Comparison of ENCODE assay signal across 1 cellular context in the genomic region with DNA sequence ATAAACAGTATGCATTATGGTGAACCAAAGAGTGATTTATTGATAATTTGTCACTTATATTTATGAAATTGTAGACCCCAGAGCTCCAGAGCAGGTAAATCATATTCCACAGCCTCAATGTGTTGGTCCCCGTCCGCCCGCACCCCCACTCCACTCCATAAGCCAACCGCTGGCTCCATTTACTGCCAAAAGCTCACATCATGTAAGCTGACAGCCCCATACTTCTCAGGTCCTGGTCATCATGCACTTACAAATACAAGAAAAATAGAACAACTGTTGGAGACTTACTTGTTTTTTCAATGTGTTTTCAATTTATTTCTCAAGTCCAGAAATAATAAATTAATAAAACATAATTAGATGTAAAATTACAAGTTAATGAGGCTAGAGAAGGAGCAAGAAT.
TF ChIP-seq lines count a peak whose summit lies in the region.

No MANE protein-coding gene starts in this region.

TF ChIP-seq in SK-N-SH treated with all-trans-retinoic acid at 6 μM for 48 hours, 23 proteins besides CTCF, POLR2A, EP300 and RAD21 (continued from another document):
- TF ChIP-seq, protein P1, sequence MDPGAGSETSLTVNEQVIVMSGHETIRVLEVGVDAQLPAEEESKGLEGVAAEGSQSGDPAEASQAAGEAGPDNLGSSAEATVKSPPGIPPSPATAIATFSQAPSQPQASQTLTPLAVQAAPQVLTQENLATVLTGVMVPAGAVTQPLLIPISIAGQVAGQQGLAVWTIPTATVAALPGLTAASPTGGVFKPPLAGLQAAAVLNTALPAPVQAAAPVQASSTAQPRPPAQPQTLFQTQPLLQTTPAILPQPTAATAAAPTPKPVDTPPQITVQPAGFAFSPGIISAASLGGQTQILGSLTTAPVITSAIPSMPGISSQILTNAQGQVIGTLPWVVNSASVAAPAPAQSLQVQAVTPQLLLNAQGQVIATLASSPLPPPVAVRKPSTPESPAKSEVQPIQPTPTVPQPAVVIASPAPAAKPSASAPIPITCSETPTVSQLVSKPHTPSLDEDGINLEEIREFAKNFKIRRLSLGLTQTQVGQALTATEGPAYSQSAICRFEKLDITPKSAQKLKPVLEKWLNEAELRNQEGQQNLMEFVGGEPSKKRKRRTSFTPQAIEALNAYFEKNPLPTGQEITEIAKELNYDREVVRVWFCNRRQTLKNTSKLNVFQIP (CRISPR knock-in tag; IDR thresholded peaks at IDR 0.05; ENCODE audit: borderline replicate concordance, low read depth): no peak
- TF ChIP-seq, protein P2, sequence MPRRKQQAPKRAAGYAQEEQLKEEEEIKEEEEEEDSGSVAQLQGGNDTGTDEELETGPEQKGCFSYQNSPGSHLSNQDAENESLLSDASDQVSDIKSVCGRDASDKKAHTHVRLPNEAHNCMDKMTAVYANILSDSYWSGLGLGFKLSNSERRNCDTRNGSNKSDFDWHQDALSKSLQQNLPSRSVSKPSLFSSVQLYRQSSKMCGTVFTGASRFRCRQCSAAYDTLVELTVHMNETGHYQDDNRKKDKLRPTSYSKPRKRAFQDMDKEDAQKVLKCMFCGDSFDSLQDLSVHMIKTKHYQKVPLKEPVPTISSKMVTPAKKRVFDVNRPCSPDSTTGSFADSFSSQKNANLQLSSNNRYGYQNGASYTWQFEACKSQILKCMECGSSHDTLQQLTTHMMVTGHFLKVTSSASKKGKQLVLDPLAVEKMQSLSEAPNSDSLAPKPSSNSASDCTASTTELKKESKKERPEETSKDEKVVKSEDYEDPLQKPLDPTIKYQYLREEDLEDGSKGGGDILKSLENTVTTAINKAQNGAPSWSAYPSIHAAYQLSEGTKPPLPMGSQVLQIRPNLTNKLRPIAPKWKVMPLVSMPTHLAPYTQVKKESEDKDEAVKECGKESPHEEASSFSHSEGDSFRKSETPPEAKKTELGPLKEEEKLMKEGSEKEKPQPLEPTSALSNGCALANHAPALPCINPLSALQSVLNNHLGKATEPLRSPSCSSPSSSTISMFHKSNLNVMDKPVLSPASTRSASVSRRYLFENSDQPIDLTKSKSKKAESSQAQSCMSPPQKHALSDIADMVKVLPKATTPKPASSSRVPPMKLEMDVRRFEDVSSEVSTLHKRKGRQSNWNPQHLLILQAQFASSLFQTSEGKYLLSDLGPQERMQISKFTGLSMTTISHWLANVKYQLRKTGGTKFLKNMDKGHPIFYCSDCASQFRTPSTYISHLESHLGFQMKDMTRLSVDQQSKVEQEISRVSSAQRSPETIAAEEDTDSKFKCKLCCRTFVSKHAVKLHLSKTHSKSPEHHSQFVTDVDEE (CRISPR knock-in tag; IDR thresholded peaks at IDR 0.05): no peak
- no peak for TF ChIP-seq RARB (CRISPR knock-in tag; IDR thresholded peaks at IDR 0.05)
- TF ChIP-seq ZC3H10 (CRISPR knock-in tag; IDR thresholded peaks at IDR 0.05): no peak
- TF ChIP-seq TCF4 (CRISPR knock-in tag; IDR thresholded peaks at IDR 0.05; ENCODE audit: borderline replicate concordance): no peak
- no peak for TF ChIP-seq ARNTL (CRISPR knock-in tag; IDR thresholded peaks at IDR 0.05; ENCODE audit: borderline replicate concordance, low read depth)
